ENCODE assay signal across 10 cellular contexts in genomic region chr11:44628730-44629361, GRCh38.
A peak's percentile ranks its signal among the peaks of the same experiment; 100 is the strongest.
DNase-seq lines count a peak whose midpoint lies in the region; ATAC-seq and TF ChIP-seq lines count a peak whose summit lies in the region.
"Had no signal": no experiment of that assay in that cellular context is flagged by ENCODE, and none has a peak within 500 bp of the region (broad histone marks: within the 10 kb centered on the region; RNA-seq: fewer than 3 reads in every experiment).

No MANE protein-coding gene starts in this region.

- DNase-seq in activated T-cell treated with anti-CD3 and anti-CD28 coated beads, Interleukin-2, amount 50 U/mL, for 48 hours: peak; percentile 14 to 16
- no peak for DNase-seq in activated T-cell treated with anti-CD3 and anti-CD28 coated beads, Interleukin-2, amount 50 U/mL, for 4 hours
- DNase-seq in heart right ventricle (no peak), substantia nigra (lab: John Stamatoyannopoulos, UW) (no peak), DMS153 (lab: John Stamatoyannopoulos, UW) (no peak)
- DNase-seq: NCI-H1930 had no signal

- H3K27ac ChIP-seq in heart right ventricle: peak overlapping the region in 6 of 10 donors; percentile 70 to 84 (median 81)
- H3K27ac ChIP-seq in substantia nigra (ENCODE audit: low read depth, low read length, poor library complexity, severe bottlenecking): peak overlapping the region; percentile 98

- H3K4me3 Mint-ChIP-seq in activated T-cell treated with anti-CD3 and anti-CD28 coated beads, Interleukin-2, amount 50 U/mL, for 4 hours: no peak overlapping the region
- H3K4me3 Mint-ChIP-seq: activated CD4-positive, alpha-beta T cell treated with anti-CD3 and anti-CD28 coated beads, Interleukin-2, amount 10 ng/mL, durations not matched to agents 7 days and 5 days had no signal

- peaks cover 7 to 73% (median 52%) of the 10 kb centered on the region in 9 donors for H3K4me1 ChIP-seq in heart right ventricle

- peaks cover 3% of the 10 kb centered on the region for H3K36me3 Mint-ChIP-seq in activated T-cell treated with anti-CD3 and anti-CD28 coated beads, Interleukin-2, amount 50 U/mL, for 4 hours (ENCODE audit: insufficient read depth)

- TF ChIP-seq CTCF in heart right ventricle (IDR thresholded peaks at IDR 0.05): no peak

- 84 to 86% methylated on average over 6 of the region's 6 CpGs for WGBS in heart right ventricle, 2 donors

- no peak for ATAC-seq in activated T-cell treated with anti-CD3 and anti-CD28 coated beads, Interleukin-2, amount 50 U/mL, for 4 hours
- ATAC-seq in HG03159 (IDR thresholded peaks at IDR 0.05; ENCODE audit: unreplicated experiment) (peak; percentile 2), heart right ventricle (no peak), GM18873 (IDR thresholded peaks at IDR 0.05; ENCODE audit: low FRiP score, unreplicated experiment) (no peak), GM21528 (IDR thresholded peaks at IDR 0.05; ENCODE audit: low FRiP score, unreplicated experiment) (no peak)

- peaks cover 13% of the 10 kb centered on the region for H3K4me1 Mint-ChIP-seq in activated T-cell treated with anti-CD3 and anti-CD28 coated beads, Interleukin-2, amount 50 U/mL, for 4 hours (ENCODE audit: low read depth)
- H3K4me1 Mint-ChIP-seq: activated CD4-positive, alpha-beta T cell treated with anti-CD3 and anti-CD28 coated beads, Interleukin-2, amount 10 ng/mL, durations not matched to agents 7 days and 5 days had no signal

- H3K9me3 Mint-ChIP-seq in activated T-cell treated with anti-CD3 and anti-CD28 coated beads, Interleukin-2, amount 50 U/mL, for 4 hours: peaks cover 5% of the 10 kb centered on the region
- H3K9me3 Mint-ChIP-seq: activated CD4-positive, alpha-beta T cell treated with anti-CD3 and anti-CD28 coated beads, Interleukin-2, amount 10 ng/mL, durations not matched to agents 7 days and 5 days had no signal

- H3K4me3 ChIP-seq in heart right ventricle: no peak overlapping the region

- H3K36me3 ChIP-seq in heart right ventricle: no peaks in the 10 kb centered on the region

- H3K9me3 ChIP-seq in heart right ventricle: peaks cover 0 to 8% (median 0%) of the 10 kb centered on the region in 11 donors

- no peaks in the 10 kb centered on the region for H3K27me3 Mint-ChIP-seq in activated T-cell treated with anti-CD3 and anti-CD28 coated beads, Interleukin-2, amount 50 U/mL, for 4 hours (ENCODE audit: low read depth)

- no peaks in the 10 kb centered on the region for H3K27me3 ChIP-seq in heart right ventricle

- intact Hi-C loops in heart right ventricle (cut with DNase I): loop anchor here in 3 of 10 donors (5.0 to 10.0 kb wide), 5 partner anchors 96 to 476 kb away; partner anchors contain the start of gene TSPAN18 (in 2 of the 3)

Comparison
In these comparisons a context has a peak if more than half of its experiments do, and no peak if none do; other contexts are left out.
1. DNase-seq: peak in activated T-cell treated with anti-CD3 and anti-CD28 coated beads, Interleukin-2, amount 50 U/mL, for 48 hours (2 of 2); none in activated T-cell treated with anti-CD3 and anti-CD28 coated beads, Interleukin-2, amount 50 U/mL, for 4 hours (single experiment), heart right ventricle (0 of 2), substantia nigra (0 of 49) and DMS153 (single experiment).